Comparison of ENCODE assay signal across 17 cellular contexts in genomic region chr10:11646450-11646849, GRCh38.
"Had no signal": no experiment of that assay in that cellular context is flagged by ENCODE, and none has a peak within 500 bp of the region (broad histone marks: within the 10 kb centered on the region; RNA-seq: fewer than 3 reads in every experiment).

No MANE protein-coding gene starts in this region.

- DNase-seq: activated CD4-positive, alpha-beta T cell treated with anti-CD3 and anti-CD28 coated beads, Interleukin-2, amount 50 U/mL, for 1 hour; activated CD8-positive, alpha-beta memory T cell treated with anti-CD3 and anti-CD28 coated beads for 24 hours; activated gamma-delta T cell treated with Interleukin-2 at 50 U/mL for 16 hours; amygdala; central memory CD4-positive, alpha-beta T cell; left lung; occipital lobe; small intestine; stimulated activated CD4-positive, alpha-beta T cell treated with anti-CD3 and anti-CD28 coated beads, Interleukin-4, amount 100 ng/mL, for 4 hours; stimulated activated CD8-positive, alpha-beta memory T cell treated with anti-CD3 and anti-CD28 coated beads, Interleukin-4, amount 100 ng/mL, for 48 hours; stimulated activated naive CD8-positive, alpha-beta T cell treated with anti-CD3 and anti-CD28 coated beads, Interleukin-15, Interleukin-2, amounts not matched to agents 100 U/mL and 50 U/mL, for 24 hours had no signal

- H3K36me3 ChIP-seq: left lung, right atrium auricular region had no signal

- ATAC-seq: esophagus mucosa; left lung; natural killer cell treated with Interleukin-12 subunit alpha and Interleukin-12 subunit beta and Interleukin-15 and Interleukin-18, amount 100 ng/mL, for 72 hours; stimulated activated naive CD8-positive, alpha-beta T cell treated with anti-CD3 and anti-CD28 coated beads, Interleukin-15, Interleukin-2, amounts not matched to agents 100 U/mL and 50 U/mL, for 24 hours had no signal

- H3K27me3 ChIP-seq: hepatocyte, left lung, right atrium auricular region had no signal

- FAIRE-seq: keratinocyte, small intestine had no signal

- H3K4me3 ChIP-seq: coronary artery, hepatocyte, left lung, right atrium auricular region had no signal

- H3K79me2 ChIP-seq: hepatocyte had no signal

- H2AFZ ChIP-seq: hepatocyte had no signal

- H3K4me2 ChIP-seq: hepatocyte had no signal

- H3K4me1 ChIP-seq: left lung, right atrium auricular region had no signal

- H3K27ac ChIP-seq: coronary artery, hepatocyte, left lung, right atrium auricular region had no signal

- H3K9me3 ChIP-seq: left lung, right atrium auricular region had no signal
